ENCODE assay signal across 8 cellular contexts in the genomic region with DNA sequence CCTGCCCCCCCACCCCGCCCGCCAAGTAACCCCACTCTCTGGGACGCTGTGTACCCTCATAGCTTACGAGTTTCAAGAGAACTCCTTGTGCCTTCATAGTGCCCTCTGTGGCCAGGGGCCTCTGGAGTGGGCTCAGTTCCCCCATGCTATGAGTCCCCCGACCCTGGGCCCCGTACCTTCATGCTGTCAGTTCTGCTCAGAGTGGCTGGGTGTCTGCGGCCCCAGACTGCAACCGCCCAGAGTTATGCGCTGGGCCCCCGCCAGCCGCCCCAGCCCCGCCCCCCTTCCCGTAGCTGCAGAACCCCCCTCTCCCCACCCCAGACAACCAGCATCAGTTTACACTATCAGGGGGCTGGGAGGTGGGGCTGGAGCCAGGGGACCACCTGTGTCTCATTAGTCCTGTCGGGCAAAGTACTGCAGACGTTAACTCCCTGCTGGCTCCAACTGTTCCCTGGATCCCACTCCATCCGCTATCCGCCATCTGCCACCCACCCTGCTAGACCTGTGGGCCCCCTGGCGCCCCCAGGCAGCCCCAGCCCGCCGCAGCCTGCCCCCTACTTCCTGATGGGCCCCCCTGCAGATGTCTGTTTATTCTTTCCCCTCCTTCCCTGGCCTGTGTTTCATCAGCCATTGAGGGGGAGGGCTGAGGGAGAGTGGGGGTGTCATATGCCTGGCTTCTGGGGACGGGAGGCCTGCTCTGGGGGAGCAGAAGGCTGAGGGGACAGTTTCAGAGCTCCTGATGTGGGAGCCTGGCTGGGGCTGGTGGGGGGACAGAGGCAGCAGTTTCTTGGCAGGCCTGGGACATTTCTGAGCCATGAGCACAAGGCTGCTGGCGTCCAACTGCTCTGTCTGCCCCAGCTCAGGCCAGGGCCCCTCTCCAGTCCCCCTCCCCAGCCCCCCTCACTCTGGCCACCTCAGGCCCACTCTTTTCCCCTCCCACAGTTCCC. TPM values are rescaled to one million over a fixed set of nuclear protein-coding genes. Genes with fewer than 3 reads are reported as not detected.
DNase-seq lines count a peak whose midpoint lies in the region; ATAC-seq and FAIRE-seq lines count a peak whose summit lies in the region.

A gene with protein sequence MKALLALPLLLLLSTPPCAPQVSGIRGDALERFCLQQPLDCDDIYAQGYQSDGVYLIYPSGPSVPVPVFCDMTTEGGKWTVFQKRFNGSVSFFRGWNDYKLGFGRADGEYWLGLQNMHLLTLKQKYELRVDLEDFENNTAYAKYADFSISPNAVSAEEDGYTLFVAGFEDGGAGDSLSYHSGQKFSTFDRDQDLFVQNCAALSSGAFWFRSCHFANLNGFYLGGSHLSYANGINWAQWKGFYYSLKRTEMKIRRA (minus strand): TSS at position 217 of the 947 bp plus-strand sequence. CDS start 35 bp downstream, at position 182.

- H3K9me3 ChIP-seq in small intestine (ENCODE audit: control insufficient read depth, low read depth) (no peaks in the 10 kb centered on the region), Karpas-422 (ENCODE audit: low read length) (no peaks in the 10 kb centered on the region)

- H3K27ac ChIP-seq in small intestine (ENCODE audit: low read depth in 1 of 2, low read length in 1 of 2): peak within 1 kb of the TSS; percentile 63 to 90
- no peak within 1 kb of the TSS for H3K27ac ChIP-seq in Karpas-422 (ENCODE audit: low read length)

- no peak within 1 kb of the TSS for H3K4me3 ChIP-seq in Jurkat, Clone E6-1 (ENCODE audit: low read length)
- H3K4me3 ChIP-seq in small intestine (ENCODE audit: low read depth in 1 of 2, low read length in 2 of 2): no peak within 1 kb of the TSS
- no peak within 1 kb of the TSS for H3K4me3 ChIP-seq in Karpas-422 (ENCODE audit: low read length)

- H3K4me2 ChIP-seq in Karpas-422 (ENCODE audit: low read depth, low read length, poor library complexity, severe bottlenecking): no peak within 1 kb of the TSS

- H3K27me3 Mint-ChIP-seq in activated naive CD8-positive, alpha-beta T cell treated with anti-CD3 and anti-CD28 coated beads for 36 hours: peaks cover 7% of the 10 kb centered on the region

- DNase-seq in Jurkat, Clone E6-1 (ENCODE audit: low read depth, low spot score): peak; percentile 45
- DNase-seq in activated naive CD8-positive, alpha-beta T cell treated with anti-CD3 and anti-CD28 coated beads for 36 hours: no peak
- DNase-seq in hypothalamus (lab: John Stamatoyannopoulos, UW) (peak in 30 of 51 donors; percentile 12 to 67 (median 44)), small intestine (no peak), Karpas-422 (no peak), SKM-1 treated with dmso at 0.1 percent for 144 hours (lab: John Stamatoyannopoulos, UW; ENCODE audit: unreplicated experiment) (no peak)

- H3K4me3 Mint-ChIP-seq in activated naive CD8-positive, alpha-beta T cell treated with anti-CD3 and anti-CD28 coated beads for 36 hours: no peak within 1 kb of the TSS

- peaks cover 8 to 12% of the 10 kb centered on the region in 2 donors for H3K4me1 ChIP-seq in small intestine (ENCODE audit: control insufficient read depth in 2 of 2, insufficient read depth in 1 of 2, low read depth in 1 of 2, low read length in 1 of 2)
- H3K4me1 ChIP-seq in Karpas-422 (ENCODE audit: low read length): no peaks in the 10 kb centered on the region

- H3K9me3 Mint-ChIP-seq in activated naive CD8-positive, alpha-beta T cell treated with anti-CD3 and anti-CD28 coated beads for 36 hours: no peaks in the 10 kb centered on the region

- H3K27me3 ChIP-seq in small intestine (ENCODE audit: control insufficient read depth in 2 of 2, insufficient read depth in 2 of 2, low read length in 2 of 2) (no peaks in the 10 kb centered on the region), Karpas-422 (ENCODE audit: low read length) (no peaks in the 10 kb centered on the region)

- peaks cover 0 to 5% of the 10 kb centered on the region in 2 donors for H3K36me3 ChIP-seq in small intestine (ENCODE audit: control insufficient read depth in 2 of 2, insufficient read depth in 2 of 2, low read length in 2 of 2)
- H3K36me3 ChIP-seq in Karpas-422 (ENCODE audit: insufficient read depth, low read length): no peaks in the 10 kb centered on the region

- H3K27ac Mint-ChIP-seq in activated naive CD8-positive, alpha-beta T cell treated with anti-CD3 and anti-CD28 coated beads for 36 hours: peak within 1 kb of the TSS; percentile 62

- H3K9ac ChIP-seq in Karpas-422 (ENCODE audit: low read length): no peak within 1 kb of the TSS

- H3K36me3 Mint-ChIP-seq in activated naive CD8-positive, alpha-beta T cell treated with anti-CD3 and anti-CD28 coated beads for 36 hours: peaks cover 6% of the 10 kb centered on the region

- H4K20me1 ChIP-seq in Karpas-422 (ENCODE audit: insufficient read depth, low read depth, low read length): no peaks in the 10 kb centered on the region

- no peak for ATAC-seq in GM19463 (IDR thresholded peaks at IDR 0.05; ENCODE audit: unreplicated experiment)
- no peak for ATAC-seq in GM18519 (IDR thresholded peaks at IDR 0.05; ENCODE audit: low FRiP score, unreplicated experiment)

- no peak within 1 kb of the TSS for H2AFZ ChIP-seq in Karpas-422 (ENCODE audit: low read length)

- no peaks in the 10 kb centered on the region for H3K79me2 ChIP-seq in Karpas-422 (ENCODE audit: low read length)

- 18 to 46% (median 37%) methylated on average over 19 to 22 of the region's 22 CpGs for WGBS in small intestine, 3 donors

- no peaks in the 10 kb centered on the region for H3K9me2 ChIP-seq in Karpas-422 (replicated peaks; ENCODE audit: insufficient read depth, low read length)

- no peak for FAIRE-seq in small intestine (lab: Jason Lieb, UNC)

- H3K4me1 Mint-ChIP-seq in activated naive CD8-positive, alpha-beta T cell treated with anti-CD3 and anti-CD28 coated beads for 36 hours: peaks cover 9% of the 10 kb centered on the region

RNA-seq across cellular contexts. Expression of the gene that starts here (rescaled TPM):
- 39.3 TPM for polyA plus RNA-seq in Jurkat, Clone E6-1 (2012; ENCODE audit: insufficient read depth, insufficient read length)
- under 1 TPM; 0.14 to 0.41 TPM for total RNA-seq in activated naive CD8-positive, alpha-beta T cell treated with anti-CD3 and anti-CD28 coated beads for 36 hours
- 10 to 100 TPM in 2 of 3 donors, 1 to 10 TPM in 1; 2.2 to 54.0 (median 16.8) TPM for polyA plus RNA-seq in small intestine
- 0.15 TPM in 1 of 2 replicates, not detected in the other for total RNA-seq in Karpas-422 (2014; rRNA removed; shearing (Covaris generic); ENCODE audit: low replicate concordance)

Comparison
In these comparisons a context has a peak if more than half of its experiments do, and no peak if none do; other contexts are left out.
1. DNase-seq: peak in Jurkat, Clone E6-1 (single experiment) and hypothalamus (30 of 51); none in activated naive CD8-positive, alpha-beta T cell treated with anti-CD3 and anti-CD28 coated beads for 36 hours (single experiment), small intestine (single experiment), Karpas-422 (single experiment) and SKM-1 treated with dmso at 0.1 percent for 144 hours (single experiment).